ENCODE assay signal across 26 cellular contexts in genomic region chr5:50301756-50302155, GRCh38.
"Had no signal": no experiment of that assay in that cellular context is flagged by ENCODE, and none has a peak within 500 bp of the region (broad histone marks: within the 10 kb centered on the region; RNA-seq: fewer than 3 reads in every experiment).

No MANE protein-coding gene starts in this region.

- ATAC-seq: activated CD8-positive, alpha-beta T cell treated with anti-CD3 and anti-CD28 coated beads for 36 hours; body of pancreas; SK-N-SH treated with all-trans-retinoic acid at 6 μM for 48 hours had no signal

- DNase-seq: activated CD4-positive, alpha-beta T cell treated with anti-CD3 and anti-CD28 coated beads, Interleukin-2, amount 10 ng/mL, durations not matched to agents 24 days and 14 days; activated CD4-positive, alpha-beta T cell treated with anti-CD3 and anti-CD28 coated beads, Interleukin-2, amount 50 U/mL, for 4 hours; activated CD8-positive, alpha-beta T cell treated with anti-CD3 and anti-CD28 coated beads for 36 hours; activated gamma-delta T cell; activated naive CD4-positive, alpha-beta T cell treated with Interleukin-2 at 50 U/mL for 16 hours; activated naive CD8-positive, alpha-beta T cell treated with anti-CD3 and anti-CD28 coated beads, Interleukin-2, amount 10 ng/mL, durations not matched to agents 7 days and 5 days; activated T-cell treated with anti-CD3 and anti-CD28 coated beads, Interleukin-2, amount 50 U/mL, for 1 hour; amygdala; body of pancreas; central memory CD4-positive, alpha-beta T cell; NCI-H1105; NCI-H1417 treated with DMSO at 0.1 percent for 48 hours; NCI-H2029; NCI-H345; NCI-H524 treated with DMSO at 0.1 percent for 48 hours; SHP77; SW 1271; T-helper 1 cell; T-helper 2 cell; T-helper 9 cell; WERI-Rb-1 had no signal

- H3K9me3 ChIP-seq: body of pancreas, SJSA1 had no signal

- H3K27ac ChIP-seq: body of pancreas, KMS-11, SJSA1, WERI-Rb-1 had no signal

- H3K27me3 ChIP-seq: body of pancreas, SJSA1 had no signal

- H3K36me3 Mint-ChIP-seq: activated naive CD8-positive, alpha-beta T cell treated with anti-CD3 and anti-CD28 coated beads, Interleukin-2, amount 10 ng/mL, durations not matched to agents 7 days and 5 days had no signal

- H3K4me3 Mint-ChIP-seq: activated CD4-positive, alpha-beta T cell treated with anti-CD3 and anti-CD28 coated beads, Interleukin-2, amount 10 ng/mL, durations not matched to agents 24 days and 14 days; activated CD8-positive, alpha-beta T cell treated with anti-CD3 and anti-CD28 coated beads for 36 hours; activated naive CD4-positive, alpha-beta T cell treated with anti-CD3 and anti-CD28 coated beads, Interleukin-2, amount 50 U/mL, for 24 hours; activated naive CD8-positive, alpha-beta T cell treated with anti-CD3 and anti-CD28 coated beads, Interleukin-2, amount 10 ng/mL, durations not matched to agents 7 days and 5 days had no signal

- H3K4me3 ChIP-seq: body of pancreas, SJSA1 had no signal

- H3K27me3 Mint-ChIP-seq: activated CD4-positive, alpha-beta T cell treated with anti-CD3 and anti-CD28 coated beads, Interleukin-2, amount 10 ng/mL, durations not matched to agents 24 days and 14 days; activated CD8-positive, alpha-beta T cell treated with anti-CD3 and anti-CD28 coated beads for 36 hours; activated naive CD8-positive, alpha-beta T cell treated with anti-CD3 and anti-CD28 coated beads, Interleukin-2, amount 10 ng/mL, durations not matched to agents 7 days and 5 days had no signal

- H3K4me1 ChIP-seq: body of pancreas, SJSA1 had no signal

- H3K4me2 ChIP-seq: KMS-11 had no signal

- H3K4me1 Mint-ChIP-seq: activated CD4-positive, alpha-beta T cell treated with anti-CD3 and anti-CD28 coated beads, Interleukin-2, amount 10 ng/mL, durations not matched to agents 24 days and 14 days; activated naive CD4-positive, alpha-beta T cell treated with anti-CD3 and anti-CD28 coated beads, Interleukin-2, amount 50 U/mL, for 24 hours; activated naive CD8-positive, alpha-beta T cell treated with anti-CD3 and anti-CD28 coated beads, Interleukin-2, amount 10 ng/mL, durations not matched to agents 7 days and 5 days had no signal

- H3K27ac Mint-ChIP-seq: activated CD4-positive, alpha-beta T cell treated with anti-CD3 and anti-CD28 coated beads, Interleukin-2, amount 10 ng/mL, durations not matched to agents 24 days and 14 days; activated CD8-positive, alpha-beta T cell treated with anti-CD3 and anti-CD28 coated beads for 36 hours; activated naive CD4-positive, alpha-beta T cell treated with anti-CD3 and anti-CD28 coated beads, Interleukin-2, amount 50 U/mL, for 24 hours; activated naive CD8-positive, alpha-beta T cell treated with anti-CD3 and anti-CD28 coated beads, Interleukin-2, amount 10 ng/mL, durations not matched to agents 7 days and 5 days; activated T-helper 2 cell treated with anti-CD3 and anti-CD28 coated beads, Interferon-gamma antibody, Interleukin-2, Interleukin-4, amounts not matched to agents 10 μg/mL and 5 μg/mL and 100 μg/mL, durations not matched to agents 14 hours and 24 hours and 36 hours had no signal

- H3K9ac ChIP-seq: KMS-11 had no signal

- H3K36me3 ChIP-seq: SJSA1, WERI-Rb-1 had no signal
